Comparison of ENCODE assay signal across 1 cellular context in the genomic region with DNA sequence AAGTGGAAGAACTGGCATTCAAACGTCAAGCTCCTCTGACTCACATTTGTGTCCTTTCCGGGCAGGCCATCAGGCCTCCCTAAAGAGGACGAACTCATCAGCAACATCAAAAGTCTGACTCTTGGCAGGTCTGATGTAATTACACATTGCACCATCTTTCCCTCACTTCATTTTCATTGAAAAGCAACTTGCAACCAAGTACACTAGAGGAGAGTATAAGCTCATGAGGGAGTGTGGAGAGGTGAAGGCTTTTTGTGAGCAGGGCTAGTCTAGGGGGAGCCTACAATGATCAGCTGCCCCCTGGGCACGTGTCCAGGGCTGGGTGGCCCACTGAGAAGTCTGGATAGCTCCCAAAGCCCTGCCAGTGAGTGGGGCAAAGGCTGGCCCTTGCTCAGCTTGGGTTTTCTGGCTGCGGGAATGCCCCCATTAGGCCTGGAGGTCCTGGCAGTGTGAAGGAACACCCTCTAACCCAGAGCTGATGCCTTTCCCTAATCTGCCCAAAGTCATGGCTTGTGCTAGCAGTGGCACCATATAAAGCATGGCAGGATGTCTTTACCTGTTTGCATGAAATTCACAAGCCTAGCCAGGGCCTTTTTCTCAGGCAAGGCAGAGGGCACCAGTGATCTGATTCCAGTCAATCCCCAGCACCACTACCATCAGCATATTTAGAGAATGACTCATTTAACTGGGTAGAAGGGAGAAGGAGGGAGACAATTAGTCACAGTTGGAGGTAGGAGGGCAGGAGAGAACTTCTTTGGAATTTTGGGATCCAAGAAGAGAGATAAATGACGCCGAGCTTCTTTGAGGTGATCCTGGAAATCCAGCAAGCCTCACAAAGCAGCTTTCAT.
TF ChIP-seq lines count a peak whose summit lies in the region.

No MANE protein-coding gene starts in this region.

TF ChIP-seq in IMR-90, 13 proteins besides CTCF, POLR2A, EP300 and RAD21:
- peak; percentile 95 for TF ChIP-seq CEBPB (IDR thresholded peaks at IDR 0.05; ENCODE audit: low read depth, low read length)
- TF ChIP-seq FOS (IDR thresholded peaks at IDR 0.05; ENCODE audit: low read depth, low read length), result peak; percentile 70
- no peak for TF ChIP-seq MAZ (IDR thresholded peaks at IDR 0.05; ENCODE audit: borderline replicate concordance, low read depth, low read length)
- no peak for TF ChIP-seq MXI1 (IDR thresholded peaks at IDR 0.05; ENCODE audit: borderline replicate concordance, low read depth, low read length)
- peak; percentile 45 for TF ChIP-seq MAFK (IDR thresholded peaks at IDR 0.05; ENCODE audit: low read depth, low read length)
- no peak for TF ChIP-seq RCOR1 (IDR thresholded peaks at IDR 0.05; ENCODE audit: insufficient replicate concordance, low read length)
TF ChIP-seq in IMR-90: peak in this region for 3.
